ENCODE assay signal across 1 cellular context in the genomic region with DNA sequence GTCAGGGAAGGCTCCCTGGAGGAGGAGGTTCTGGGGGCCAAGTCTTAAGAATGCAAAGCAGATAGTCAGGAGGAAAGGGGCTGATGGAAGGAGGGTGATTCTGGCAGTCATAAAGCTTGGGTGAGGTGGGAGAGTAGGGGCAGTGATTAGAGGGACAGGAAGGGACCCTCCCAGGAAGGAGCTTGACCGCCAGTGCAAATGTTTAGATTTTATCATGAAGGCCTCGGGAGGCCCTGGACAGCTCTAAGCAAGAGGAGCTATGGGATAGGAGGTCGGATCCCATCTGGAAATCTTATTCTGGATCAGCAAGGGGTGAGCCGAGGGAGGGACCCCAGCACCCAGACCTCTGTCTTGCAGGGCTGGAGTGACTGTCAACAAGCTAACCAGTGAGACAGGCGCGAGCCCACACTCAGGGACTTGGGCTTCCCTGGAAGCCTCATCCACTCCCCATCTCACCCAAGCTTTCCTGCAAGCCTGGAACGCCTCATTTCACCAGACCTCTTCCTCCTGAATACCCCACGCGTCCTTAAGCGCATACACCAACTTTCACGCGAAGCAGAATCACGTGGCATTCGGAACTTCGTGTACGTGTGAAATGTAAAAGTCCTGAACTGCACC.
A peak's percentile ranks its signal among the peaks of the same experiment; 100 is the strongest.
TF ChIP-seq lines count a peak whose summit lies in the region.

No MANE protein-coding gene starts in this region.

TF ChIP-seq in K562, 482 proteins besides CTCF, POLR2A, EP300 and RAD21:
- peak; percentile 87 for TF ChIP-seq ZFP36 (IDR thresholded peaks at IDR 0.05; ENCODE audit: low read depth, low read length, partially characterized antibody)
- TF ChIP-seq, protein P1, sequence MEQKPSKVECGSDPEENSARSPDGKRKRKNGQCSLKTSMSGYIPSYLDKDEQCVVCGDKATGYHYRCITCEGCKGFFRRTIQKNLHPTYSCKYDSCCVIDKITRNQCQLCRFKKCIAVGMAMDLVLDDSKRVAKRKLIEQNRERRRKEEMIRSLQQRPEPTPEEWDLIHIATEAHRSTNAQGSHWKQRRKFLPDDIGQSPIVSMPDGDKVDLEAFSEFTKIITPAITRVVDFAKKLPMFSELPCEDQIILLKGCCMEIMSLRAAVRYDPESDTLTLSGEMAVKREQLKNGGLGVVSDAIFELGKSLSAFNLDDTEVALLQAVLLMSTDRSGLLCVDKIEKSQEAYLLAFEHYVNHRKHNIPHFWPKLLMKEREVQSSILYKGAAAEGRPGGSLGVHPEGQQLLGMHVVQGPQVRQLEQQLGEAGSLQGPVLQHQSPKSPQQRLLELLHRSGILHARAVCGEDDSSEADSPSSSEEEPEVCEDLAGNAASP (IDR thresholded peaks at IDR 0.05): no peak
- no peak for TF ChIP-seq NFIX (CRISPR knock-in tag; IDR thresholded peaks at IDR 0.05; ENCODE audit: low read depth)
